13 cellular contexts compared by ENCODE assay signal in the genomic region with DNA sequence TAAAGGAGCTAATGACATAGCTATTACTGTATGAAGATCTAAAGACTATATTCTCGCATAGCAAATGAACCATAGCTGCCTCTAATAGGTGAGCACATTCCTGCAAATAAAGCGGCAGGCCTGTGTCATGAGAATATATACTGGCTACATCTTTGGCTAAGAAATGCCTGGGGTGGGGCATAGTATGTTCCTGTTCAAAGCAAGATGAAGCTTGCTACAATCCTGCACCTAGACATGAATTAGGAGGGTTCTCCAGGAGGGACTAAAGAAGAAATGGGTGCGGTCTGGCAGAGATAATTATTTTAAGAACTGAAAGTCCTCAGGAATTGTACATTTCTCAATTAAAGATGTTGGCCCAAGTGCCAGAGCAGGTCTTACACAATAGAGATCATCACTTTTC. TPM values are rescaled to one million over a fixed set of nuclear protein-coding genes. Genes with fewer than 3 reads are reported as not detected.
"Had no signal": no experiment of that assay in that cellular context is flagged by ENCODE, and none has a peak within 500 bp of the region (broad histone marks: within the 10 kb centered on the region; RNA-seq: fewer than 3 reads in every experiment).

No MANE protein-coding gene starts in this region.

- H3K27ac Mint-ChIP-seq: natural killer cell; neural progenitor cell; stimulated activated naive B cell treated with anti-CD40 and anti-IgM and Interleukin-4, amounts not matched to agents 10 μg/mL and 1 μg/mL and 100 μg/mL, for 72 hours; stimulated activated naive CD8-positive, alpha-beta T cell treated with anti-CD3 and anti-CD28 coated beads, Interleukin-15, amount 100 ng/mL, for 72 hours had no signal

- H3K9me3 Mint-ChIP-seq: natural killer cell; stimulated activated naive B cell treated with anti-CD40 and anti-IgM and Interleukin-4, amounts not matched to agents 10 μg/mL and 1 μg/mL and 100 μg/mL, for 72 hours; stimulated activated naive CD8-positive, alpha-beta T cell treated with anti-CD3 and anti-CD28 coated beads, Interleukin-15, amount 100 ng/mL, for 72 hours had no signal

- H3K27me3 ChIP-seq: heart left ventricle, neural progenitor cell, ovary, right atrium auricular region, sigmoid colon, transverse colon had no signal

- H3K36me3 ChIP-seq: heart left ventricle, neural progenitor cell, ovary, right atrium auricular region, sigmoid colon, thoracic aorta, transverse colon had no signal

- H3K36me3 Mint-ChIP-seq: natural killer cell; neural progenitor cell; stimulated activated naive B cell treated with anti-CD40 and anti-IgM and Interleukin-4, amounts not matched to agents 10 μg/mL and 1 μg/mL and 100 μg/mL, for 72 hours had no signal

- H3K4me1 Mint-ChIP-seq: natural killer cell; neural progenitor cell; stimulated activated naive CD8-positive, alpha-beta T cell treated with anti-CD3 and anti-CD28 coated beads, Interleukin-15, amount 100 ng/mL, for 72 hours had no signal

- FAIRE-seq: islet of Langerhans had no signal

- H3K9ac ChIP-seq: neural progenitor cell had no signal

- H3K4me1 ChIP-seq: heart left ventricle, neural progenitor cell, right atrium auricular region had no signal

- H3K27me3 Mint-ChIP-seq: stimulated activated naive CD8-positive, alpha-beta T cell treated with anti-CD3 and anti-CD28 coated beads, Interleukin-15, amount 100 ng/mL, for 72 hours had no signal

- H3K4me3 ChIP-seq: heart left ventricle, neural progenitor cell, ovary, right atrium auricular region, sigmoid colon, skin epidermis, thoracic aorta, transverse colon had no signal

- H3K9me3 ChIP-seq: heart left ventricle, ovary, right atrium auricular region, sigmoid colon, thoracic aorta, transverse colon had no signal

- H3K4me3 Mint-ChIP-seq: natural killer cell; neural progenitor cell; stimulated activated naive B cell treated with anti-CD40 and anti-IgM and Interleukin-4, amounts not matched to agents 10 μg/mL and 1 μg/mL and 100 μg/mL, for 72 hours; stimulated activated naive CD8-positive, alpha-beta T cell treated with anti-CD3 and anti-CD28 coated beads, Interleukin-15, amount 100 ng/mL, for 72 hours had no signal

- DNase-seq: natural killer cell had no signal

- H3K27ac ChIP-seq: epithelial cell of prostate, heart left ventricle, neural progenitor cell, ovary, right atrium auricular region, sigmoid colon, thoracic aorta, transverse colon had no signal

- H2AFZ ChIP-seq: neural progenitor cell had no signal

- H3K4me2 ChIP-seq: neural progenitor cell had no signal

RNA-seq across cellular contexts. Expression of a gene that starts 46.8 kb away (rescaled TPM):
- total RNA-seq: natural killer cell had no signal
